14 cellular contexts compared by ENCODE assay signal in the genomic region with DNA sequence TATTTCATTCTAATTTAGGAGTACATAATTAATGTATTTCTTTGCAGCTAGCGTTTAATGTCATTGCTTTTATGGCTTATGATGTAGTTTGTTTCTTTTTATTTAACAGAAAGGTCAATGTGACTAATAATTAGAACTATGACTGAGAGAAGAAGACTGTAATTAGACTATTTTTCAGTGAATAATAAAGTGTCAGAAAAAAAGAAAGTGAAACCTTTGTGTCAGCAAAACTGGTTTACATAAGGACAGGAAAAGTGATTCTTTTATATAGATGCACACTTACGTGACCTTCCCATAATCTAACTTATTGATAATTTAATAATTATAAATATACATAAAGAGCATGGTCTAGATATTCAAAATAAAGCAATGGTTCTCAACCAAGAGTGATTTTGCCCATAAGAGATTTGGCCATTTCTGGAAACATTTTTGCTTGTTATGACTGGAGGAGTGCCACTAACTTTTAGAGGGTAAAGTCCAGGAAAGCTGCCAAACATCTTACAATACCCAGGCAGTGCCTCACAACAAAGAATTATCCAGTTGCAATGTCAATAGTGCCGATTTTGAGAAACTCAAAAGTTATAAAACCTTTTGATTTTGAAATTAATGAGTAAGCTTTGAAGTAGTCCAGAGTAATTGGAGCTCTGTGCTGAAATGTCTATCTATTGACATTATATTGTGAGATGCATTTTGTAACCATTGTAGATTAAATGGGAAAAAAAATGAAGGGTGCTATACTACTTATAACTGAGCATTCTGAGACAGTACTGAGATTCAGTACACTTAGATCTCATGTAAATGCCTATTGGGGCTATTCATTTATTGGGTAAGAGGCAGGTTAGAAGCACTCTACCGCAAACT.
DNase-seq lines count a peak whose midpoint lies in the region; ATAC-seq, FAIRE-seq and TF ChIP-seq lines count a peak whose summit lies in the region.
"Had no signal": no experiment of that assay in that cellular context is flagged by ENCODE, and none has a peak within 500 bp of the region (broad histone marks: within the 10 kb centered on the region; RNA-seq: fewer than 3 reads in every experiment).

No MANE protein-coding gene starts in this region.

- TF ChIP-seq POLR2A in A549 (IDR thresholded peaks at IDR 0.05; ENCODE audit: low read length): no peak

- H3K9ac ChIP-seq in GM23248: no peak overlapping the region

- H3K4me2 ChIP-seq in A549: peak overlapping the region; percentile 90
- H3K4me2 ChIP-seq in GM23248 (ENCODE audit: unreplicated experiment): peak overlapping the region; percentile 24

- no peaks in the 10 kb centered on the region for H4K20me1 ChIP-seq in GM23248 (ENCODE audit: insufficient read depth)

- H2AFZ ChIP-seq in GM23248: no peak overlapping the region

- peak; percentile 67 to 68; a peak in 5 of 6 replicates for ATAC-seq in A549
- ATAC-seq: Panc1 had no signal

- peaks cover 7% of the 10 kb centered on the region; the same call in 1 of the 2 replicates for H3K9me2 ChIP-seq in GM23248 (ENCODE audit: insufficient read depth)

- in situ Hi-C loops in GM23248 (cut with MboI): no loop called here

- WGBS in A549 (ENCODE audit: missing lambda C conversion rate): 9% methylated on average over 4 of the region's 4 CpGs
- 49 to 54% methylated on average over 4 of the region's 4 CpGs for WGBS in GM23248 (ENCODE audit: low coverage in 1 of 2, low lambda C conversion rate in 2 of 2, missing lambda C conversion rate in 2 of 2), 2 experiments

- no peaks in the 10 kb centered on the region for H3F3A ChIP-seq in GM23248 (ENCODE audit: insufficient read depth)

- peak in 1 of 2 experiments; percentile 26; a peak in 1 of 5 replicates for TF ChIP-seq RAD21 in A549 (conservative IDR thresholded peaks at IDR 0.05 in 1 of 2, IDR thresholded peaks at IDR 0.05 in 1 of 2)

- POLR2A ChIA-PET in A549 (lab: Yijun Ruan, JAX): no interaction called here

- H3K4me1 ChIP-seq in A549 (peaks cover 81% of the 10 kb centered on the region), GM23248 (ENCODE audit: insufficient read depth) (peaks cover 20% of the 10 kb centered on the region)

- DNase-seq in A549 (ENCODE audit: low read depth in 1 of 2, low spot score in 1 of 2) (peak in 1 of 2 experiments; percentile 57), GM23248 (peak; percentile 47), NCI-H774 (lab: John Stamatoyannopoulos, UW) (peak; percentile 30), fibroblast of peridontal ligament (ENCODE audit: extremely low read depth) (peak; percentile 85), NK-92 (lab: John Stamatoyannopoulos, UW; ENCODE audit: unreplicated experiment) (no peak), urothelium cell line (ENCODE audit: low spot score) (no peak), activated gamma-delta T cell treated with Interleukin-2 at 50 U/mL for 16 hours (no peak)
- DNase-seq in stimulated activated naive CD4-positive, alpha-beta T cell treated with Interleukin-2 at 50 U/mL for 16 hours (lab: John Stamatoyannopoulos, UW): no peak
- DNase-seq: activated effector memory CD4-positive, alpha-beta T cell treated with anti-CD3 and anti-CD28 coated beads, Interleukin-2, amount 50 U/mL, for 16 hours; dorsolateral prefrontal cortex; H9; retina; WERI-Rb-1 had no signal

- CTCF ChIA-PET in A549 (lab: Yijun Ruan, JAX): interaction anchor here (0.7 to 2.2 kb wide), 2 partner anchors 46 kb away, joined by 3 to 6 read pairs; no protein-coding TSS in a partner anchor

- FAIRE-seq in A549 (lab: Jason Lieb, UNC) (peak; percentile 77), urothelium cell line (lab: Jason Lieb, UNC) (no peak)

- peak; percentile 34 to 60; a peak in 1 of 5 replicates for TF ChIP-seq EP300 in A549 (IDR thresholded peaks at IDR 0.05)

- H3K27ac ChIP-seq in A549 (peak overlapping the region; percentile 84 to 88), GM23248 (no peak overlapping the region)
- H3K27ac ChIP-seq: dorsolateral prefrontal cortex, WERI-Rb-1 had no signal

- H3K9me3 ChIP-seq in A549 (0 out of 3 replicates have a peak, but pooled peaks cover 4% of the 10 kb centered on the region), GM23248 (ENCODE audit: low read depth) (no peaks in the 10 kb centered on the region)

- no peaks in the 10 kb centered on the region for H3K36me3 ChIP-seq in GM23248 (ENCODE audit: low read depth)
- H3K36me3 ChIP-seq: WERI-Rb-1 had no signal

- H3K4me3 ChIP-seq in A549 (peak overlapping the region; percentile 30), GM23248 (no peak overlapping the region)
- H3K4me3 ChIP-seq: dorsolateral prefrontal cortex had no signal

- no peaks in the 10 kb centered on the region for H3K79me2 ChIP-seq in GM23248 (ENCODE audit: insufficient read depth)

- H3K27me3 ChIP-seq in GM23248 (replicated peaks; ENCODE audit: insufficient read depth): no peaks in the 10 kb centered on the region

- TF ChIP-seq CTCF in A549 (IDR thresholded peaks at IDR 0.05): no peak

TF ChIP-seq in A549, 52 proteins besides CTCF, POLR2A, EP300 and RAD21:
- no peak for TF ChIP-seq GATA3 (IDR thresholded peaks at IDR 0.05; ENCODE audit: borderline replicate concordance)
- TF ChIP-seq, protein P1, sequence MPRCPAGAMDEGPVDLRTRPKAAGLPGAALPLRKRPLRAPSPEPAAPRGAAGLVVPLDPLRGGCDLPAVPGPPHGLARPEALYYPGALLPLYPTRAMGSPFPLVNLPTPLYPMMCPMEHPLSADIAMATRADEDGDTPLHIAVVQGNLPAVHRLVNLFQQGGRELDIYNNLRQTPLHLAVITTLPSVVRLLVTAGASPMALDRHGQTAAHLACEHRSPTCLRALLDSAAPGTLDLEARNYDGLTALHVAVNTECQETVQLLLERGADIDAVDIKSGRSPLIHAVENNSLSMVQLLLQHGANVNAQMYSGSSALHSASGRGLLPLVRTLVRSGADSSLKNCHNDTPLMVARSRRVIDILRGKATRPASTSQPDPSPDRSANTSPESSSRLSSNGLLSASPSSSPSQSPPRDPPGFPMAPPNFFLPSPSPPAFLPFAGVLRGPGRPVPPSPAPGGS (IDR thresholded peaks at IDR 0.05): no peak
- TF ChIP-seq, protein P2, sequence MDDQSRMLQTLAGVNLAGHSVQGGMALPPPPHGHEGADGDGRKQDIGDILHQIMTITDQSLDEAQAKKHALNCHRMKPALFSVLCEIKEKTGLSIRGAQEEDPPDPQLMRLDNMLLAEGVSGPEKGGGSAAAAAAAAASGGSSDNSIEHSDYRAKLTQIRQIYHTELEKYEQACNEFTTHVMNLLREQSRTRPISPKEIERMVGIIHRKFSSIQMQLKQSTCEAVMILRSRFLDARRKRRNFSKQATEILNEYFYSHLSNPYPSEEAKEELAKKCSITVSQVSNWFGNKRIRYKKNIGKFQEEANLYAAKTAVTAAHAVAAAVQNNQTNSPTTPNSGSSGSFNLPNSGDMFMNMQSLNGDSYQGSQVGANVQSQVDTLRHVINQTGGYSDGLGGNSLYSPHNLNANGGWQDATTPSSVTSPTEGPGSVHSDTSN (IDR thresholded peaks at IDR 0.05): no peak
- TF ChIP-seq JUN (IDR thresholded peaks at IDR 0.05): peak; percentile 45 to 55; a peak in 3 of 5 replicates
- no peak for TF ChIP-seq RNF2 (IDR thresholded peaks at IDR 0.05; ENCODE audit: borderline replicate concordance, low read depth)
- TF ChIP-seq CHD2 (IDR thresholded peaks at IDR 0.05; ENCODE audit: low read length, partially characterized antibody): no peak
- TF ChIP-seq, protein P3, sequence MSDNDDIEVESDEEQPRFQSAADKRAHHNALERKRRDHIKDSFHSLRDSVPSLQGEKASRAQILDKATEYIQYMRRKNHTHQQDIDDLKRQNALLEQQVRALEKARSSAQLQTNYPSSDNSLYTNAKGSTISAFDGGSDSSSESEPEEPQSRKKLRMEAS (IDR thresholded peaks at IDR 0.05): 0 out of 2 replicates have a peak, but pooled peaks have one; percentile 6
- no peak for TF ChIP-seq FOSB (CRISPR knock-in tag; IDR thresholded peaks at IDR 0.05)
- peak; percentile 85 for TF ChIP-seq MAFK (IDR thresholded peaks at IDR 0.05; ENCODE audit: partially characterized antibody)
- TF ChIP-seq HEYL (CRISPR knock-in tag; IDR thresholded peaks at IDR 0.05): no peak
- peak; percentile 60; the same call in 1 of the 2 replicates for TF ChIP-seq JUNB (IDR thresholded peaks at IDR 0.05)
- peak in 1 of 2 experiments; percentile 30; a peak in 1 of 4 replicates for TF ChIP-seq CEBPB (IDR thresholded peaks at IDR 0.05)
- no peak; the same call in 1 of the 2 replicates for TF ChIP-seq FOXS1 (CRISPR knock-in tag; IDR thresholded peaks at IDR 0.05)
- TF ChIP-seq SMC3 (IDR thresholded peaks at IDR 0.05): peak; percentile 29; the same call in 1 of the 3 replicates
- no peak for TF ChIP-seq NR3C1 (IDR thresholded peaks at IDR 0.05)

Comparison
In these comparisons a context has a peak if more than half of its experiments do, and no peak if none do; other contexts are left out.
1. DNase-seq: peak in GM23248 (single experiment), NCI-H774 (single experiment) and fibroblast of peridontal ligament (single experiment); none in NK-92 (single experiment), urothelium cell line (single experiment), stimulated activated naive CD4-positive, alpha-beta T cell treated with Interleukin-2 at 50 U/mL for 16 hours (single experiment) and activated gamma-delta T cell treated with Interleukin-2 at 50 U/mL for 16 hours (single experiment).